8 cellular contexts compared by ENCODE assay signal in genomic region chr12:110403975-110404675, GRCh38.
A peak's percentile ranks its signal among the peaks of the same experiment; 100 is the strongest.
DNase-seq lines count a peak whose midpoint lies in the region; ATAC-seq and TF ChIP-seq lines count a peak whose summit lies in the region.

No MANE protein-coding gene starts in this region.

- ATAC-seq in HG03095 (IDR thresholded peaks at IDR 0.05; ENCODE audit: unreplicated experiment) (peak; percentile 46), GM19397 (IDR thresholded peaks at IDR 0.05; ENCODE audit: unreplicated experiment) (no peak)

- H3K4me3 ChIP-seq in choroid plexus epithelial cell (ENCODE audit: low read depth, low read length), result peak overlapping the region; percentile 74

- TF ChIP-seq CTCF in choroid plexus epithelial cell (conservative IDR thresholded peaks at IDR 0.05; ENCODE audit: low read depth, low read length), result no peak

- DNase-seq in DMS53 (lab: John Stamatoyannopoulos, UW) (peak; percentile 94), NCI-H446 (lab: John Stamatoyannopoulos, UW) (peak; percentile 67 to 83), choroid plexus epithelial cell (ENCODE audit: low read depth) (peak; percentile 68), kidney tubule cell (ENCODE audit: low spot score) (peak; percentile 83)
- peak; percentile 84 for DNase-seq in activated CD4-positive, alpha-beta T cell treated with anti-CD3 and anti-CD28 coated beads for 48 hours
- DNase-seq in stimulated activated CD4-positive, alpha-beta T cell treated with anti-CD3 and anti-CD28 coated beads, Interleukin-15, amount 100 ng/mL, for 48 hours (ENCODE audit: low read depth in 2 of 2), result peak; percentile 68 to 73
